ENCODE assay signal across 10 cellular contexts in genomic region chr11:61609970-61610347, GRCh38. TPM values are rescaled to one million over a fixed set of nuclear protein-coding genes. Genes with fewer than 3 reads are reported as not detected.
DNase-seq lines count a peak whose midpoint lies in the region; FAIRE-seq and TF ChIP-seq lines count a peak whose summit lies in the region.
"Had no signal": no experiment of that assay in that cellular context is flagged by ENCODE, and none has a peak within 500 bp of the region (broad histone marks: within the 10 kb centered on the region; RNA-seq: fewer than 3 reads in every experiment).

No MANE protein-coding gene starts in this region.

- intact Hi-C loops in stomach (cut with DNase I; ENCODE audit: low total_unique reads): no loop called here

- TF ChIP-seq POLR2A in stomach (IDR thresholded peaks at IDR 0.05): no peak

- DNase-seq in NCI-H748 (lab: John Stamatoyannopoulos, UW; ENCODE audit: unreplicated experiment) (peak; percentile 15), NCI-H748 treated with DMSO at 0.1 percent for 48 hours (lab: John Stamatoyannopoulos, UW) (no peak), NCI-H82 treated with DMSO at 0.1 percent for 48 hours (lab: John Stamatoyannopoulos, UW; ENCODE audit: unreplicated experiment) (peak; percentile 58), germinal center (ENCODE audit: low spot score) (peak; percentile 21), stomach (peak; percentile 31), GM10266 (ENCODE audit: extremely low spot score) (no peak), GM19239 (ENCODE audit: insufficient read length, low spot score) (no peak)
- no peak for DNase-seq in effector CD8-positive, alpha-beta T cell (lab: John Stamatoyannopoulos, UW)
- DNase-seq: kidney glomerular epithelial cell had no signal

- peaks cover 0 to 11% (median 2%) of the 10 kb centered on the region in 4 donors for H3K4me1 ChIP-seq in stomach
- H3K4me1 ChIP-seq: breast epithelium had no signal

- H3K27ac ChIP-seq in stomach: no peak overlapping the region

- H3K4me3 ChIP-seq in stomach: no peak overlapping the region
- H3K4me3 ChIP-seq: breast epithelium had no signal

- no peak for TF ChIP-seq EP300 in stomach (IDR thresholded peaks at IDR 0.05)

- no peak for FAIRE-seq in GM19239 (lab: Jason Lieb, UNC)

- H3K36me3 ChIP-seq in stomach: no peaks in the 10 kb centered on the region
- H3K36me3 ChIP-seq: breast epithelium had no signal

- TF ChIP-seq CTCF in stomach (IDR thresholded peaks at IDR 0.05): no peak
- TF ChIP-seq CTCF in GM10266 (IDR thresholded peaks at IDR 0.05; ENCODE audit: control insufficient read depth, insufficient read depth, low read depth, missing control alignments): no peak

- no peaks in the 10 kb centered on the region for H3K9me3 ChIP-seq in stomach
- H3K9me3 ChIP-seq: breast epithelium had no signal

- 16 to 24% (median 19%) methylated on average over 6 of the region's 6 CpGs for WGBS in stomach, 5 donors

- H3K27me3 ChIP-seq in stomach: peaks cover 0 to 63% (median 10%) of the 10 kb centered on the region in 3 donors
- H3K27me3 ChIP-seq: breast epithelium had no signal

RNA-seq across cellular contexts. Expression of gene SYT7, which starts 29.1 kb away (rescaled TPM):
- total RNA-seq in stomach: 1 to 10 TPM in 3 of 5 donors, under 1 TPM in 1, not detected in 1; 0.92 to 8.4 (median 2.9) TPM
- 1 to 10 TPM; 1.2 to 1.5 (median 1.4) TPM for polyA plus RNA-seq in stomach

Comparison
In these comparisons a context has a peak if more than half of its experiments do, and no peak if none do; other contexts are left out.
1. DNase-seq: peak in NCI-H748 (single experiment), NCI-H82 treated with DMSO at 0.1 percent for 48 hours (single experiment), germinal center (single experiment) and stomach (single experiment); none in NCI-H748 treated with DMSO at 0.1 percent for 48 hours (single experiment), GM10266 (single experiment), effector CD8-positive, alpha-beta T cell (single experiment) and GM19239 (single experiment).